Comparison of ENCODE assay signal across 1 cellular context in genomic region chr19:35040826-35041547, GRCh38.
A peak's percentile ranks its signal among the peaks of the same experiment; 100 is the strongest.
TF ChIP-seq lines count a peak whose summit lies in the region.

No MANE protein-coding gene starts in this region.

TF ChIP-seq in HepG2, 621 proteins besides CTCF, POLR2A, EP300 and RAD21 (continued from another document and continues in another):
- TF ChIP-seq RNF219 (CRISPR knock-in tag; IDR thresholded peaks at IDR 0.05) (no peak), ARID2 (CRISPR knock-in tag; IDR thresholded peaks at IDR 0.05; ENCODE audit: borderline replicate concordance) (peak; percentile 88), NBN (conservative IDR thresholded peaks at IDR 0.05) (no peak), NFYB (CRISPR knock-in tag; IDR thresholded peaks at IDR 0.05) (no peak), ZNF720 (CRISPR knock-in tag; IDR thresholded peaks at IDR 0.05) (no peak), FOXM1 (CRISPR knock-in tag; IDR thresholded peaks at IDR 0.05) (no peak), RBM22 (optimal IDR thresholded peaks at IDR 0.05; ENCODE audit: low read length) (no peak), KAT8 (CRISPR knock-in tag; IDR thresholded peaks at IDR 0.05) (peak; percentile 78), ZSCAN29 (CRISPR knock-in tag; conservative IDR thresholded peaks at IDR 0.05) (peak; percentile 67; the same call in 1 of the 2 replicates), JARID2 (CRISPR knock-in tag; IDR thresholded peaks at IDR 0.05; ENCODE audit: insufficient replicate concordance) (no peak), HOXA9 (CRISPR knock-in tag; IDR thresholded peaks at IDR 0.05; ENCODE audit: borderline replicate concordance) (no peak), NONO (IDR thresholded peaks at IDR 0.05) (no peak), NONO (CRISPR knock-in tag; conservative IDR thresholded peaks at IDR 0.05) (peak; percentile 92), TRIM24 (CRISPR knock-in tag; IDR thresholded peaks at IDR 0.05) (no peak), ZNF549 (CRISPR knock-in tag; IDR thresholded peaks at IDR 0.05) (no peak), TMF1 (CRISPR knock-in tag; IDR thresholded peaks at IDR 0.05; ENCODE audit: low read depth) (no peak; the same call in 1 of the 2 replicates), HNRNPK (IDR thresholded peaks at IDR 0.05; ENCODE audit: low read depth, low read length, poor library complexity, severe bottlenecking) (peak; percentile 85), ZNF746 (CRISPR knock-in tag; IDR thresholded peaks at IDR 0.05) (peak; percentile 97), PHF5A (CRISPR knock-in tag; IDR thresholded peaks at IDR 0.05; ENCODE audit: low read depth, unreplicated experiment) (no peak), ZNF441 (CRISPR knock-in tag; IDR thresholded peaks at IDR 0.05; ENCODE audit: borderline replicate concordance) (peak; percentile 60; the same call in 1 of the 2 replicates), CSRNP2 (CRISPR knock-in tag; conservative IDR thresholded peaks at IDR 0.05; ENCODE audit: low read depth) (no peak), IKZF5 (CRISPR knock-in tag; IDR thresholded peaks at IDR 0.05) (peak; percentile 88), ZNF691 (CRISPR knock-in tag; IDR thresholded peaks at IDR 0.05; ENCODE audit: borderline replicate concordance, low read depth) (peak; percentile 61; the same call in 1 of the 2 replicates), KMT2A (CRISPR knock-in tag; IDR thresholded peaks at IDR 0.05) (peak; percentile 56; the same call in 1 of the 2 replicates), ZNF556 (CRISPR knock-in tag; IDR thresholded peaks at IDR 0.05; ENCODE audit: borderline replicate concordance) (peak; percentile 70), NFRKB (IDR thresholded peaks at IDR 0.05) (no peak), RAD51 (IDR thresholded peaks at IDR 0.05; ENCODE audit: borderline replicate concordance) (no peak), MTA1 (CRISPR knock-in tag; IDR thresholded peaks at IDR 0.05; ENCODE audit: borderline replicate concordance) (peak; percentile 94; the same call in 1 of the 2 replicates), YEATS4 (CRISPR knock-in tag; IDR thresholded peaks at IDR 0.05; ENCODE audit: borderline replicate concordance) (peak; percentile 87), ZNF569 (CRISPR knock-in tag; IDR thresholded peaks at IDR 0.05; ENCODE audit: borderline replicate concordance) (no peak), BCL6 (CRISPR knock-in tag; IDR thresholded peaks at IDR 0.05) (peak; percentile 90), ZNF142 (CRISPR knock-in tag; IDR thresholded peaks at IDR 0.05) (peak; percentile 85)
- TF ChIP-seq, protein P1, sequence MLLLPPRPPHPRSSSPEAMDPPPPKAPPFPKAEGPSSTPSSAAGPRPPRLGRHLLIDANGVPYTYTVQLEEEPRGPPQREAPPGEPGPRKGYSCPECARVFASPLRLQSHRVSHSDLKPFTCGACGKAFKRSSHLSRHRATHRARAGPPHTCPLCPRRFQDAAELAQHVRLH (CRISPR knock-in tag; IDR thresholded peaks at IDR 0.05; ENCODE audit: borderline replicate concordance, low read depth) = peak; percentile 24; the same call in 1 of the 2 replicates
- TF ChIP-seq, protein P2, sequence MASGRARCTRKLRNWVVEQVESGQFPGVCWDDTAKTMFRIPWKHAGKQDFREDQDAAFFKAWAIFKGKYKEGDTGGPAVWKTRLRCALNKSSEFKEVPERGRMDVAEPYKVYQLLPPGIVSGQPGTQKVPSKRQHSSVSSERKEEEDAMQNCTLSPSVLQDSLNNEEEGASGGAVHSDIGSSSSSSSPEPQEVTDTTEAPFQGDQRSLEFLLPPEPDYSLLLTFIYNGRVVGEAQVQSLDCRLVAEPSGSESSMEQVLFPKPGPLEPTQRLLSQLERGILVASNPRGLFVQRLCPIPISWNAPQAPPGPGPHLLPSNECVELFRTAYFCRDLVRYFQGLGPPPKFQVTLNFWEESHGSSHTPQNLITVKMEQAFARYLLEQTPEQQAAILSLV (CRISPR knock-in tag; IDR thresholded peaks at IDR 0.05; ENCODE audit: borderline replicate concordance) = peak; percentile 96
- TF ChIP-seq, protein P3, sequence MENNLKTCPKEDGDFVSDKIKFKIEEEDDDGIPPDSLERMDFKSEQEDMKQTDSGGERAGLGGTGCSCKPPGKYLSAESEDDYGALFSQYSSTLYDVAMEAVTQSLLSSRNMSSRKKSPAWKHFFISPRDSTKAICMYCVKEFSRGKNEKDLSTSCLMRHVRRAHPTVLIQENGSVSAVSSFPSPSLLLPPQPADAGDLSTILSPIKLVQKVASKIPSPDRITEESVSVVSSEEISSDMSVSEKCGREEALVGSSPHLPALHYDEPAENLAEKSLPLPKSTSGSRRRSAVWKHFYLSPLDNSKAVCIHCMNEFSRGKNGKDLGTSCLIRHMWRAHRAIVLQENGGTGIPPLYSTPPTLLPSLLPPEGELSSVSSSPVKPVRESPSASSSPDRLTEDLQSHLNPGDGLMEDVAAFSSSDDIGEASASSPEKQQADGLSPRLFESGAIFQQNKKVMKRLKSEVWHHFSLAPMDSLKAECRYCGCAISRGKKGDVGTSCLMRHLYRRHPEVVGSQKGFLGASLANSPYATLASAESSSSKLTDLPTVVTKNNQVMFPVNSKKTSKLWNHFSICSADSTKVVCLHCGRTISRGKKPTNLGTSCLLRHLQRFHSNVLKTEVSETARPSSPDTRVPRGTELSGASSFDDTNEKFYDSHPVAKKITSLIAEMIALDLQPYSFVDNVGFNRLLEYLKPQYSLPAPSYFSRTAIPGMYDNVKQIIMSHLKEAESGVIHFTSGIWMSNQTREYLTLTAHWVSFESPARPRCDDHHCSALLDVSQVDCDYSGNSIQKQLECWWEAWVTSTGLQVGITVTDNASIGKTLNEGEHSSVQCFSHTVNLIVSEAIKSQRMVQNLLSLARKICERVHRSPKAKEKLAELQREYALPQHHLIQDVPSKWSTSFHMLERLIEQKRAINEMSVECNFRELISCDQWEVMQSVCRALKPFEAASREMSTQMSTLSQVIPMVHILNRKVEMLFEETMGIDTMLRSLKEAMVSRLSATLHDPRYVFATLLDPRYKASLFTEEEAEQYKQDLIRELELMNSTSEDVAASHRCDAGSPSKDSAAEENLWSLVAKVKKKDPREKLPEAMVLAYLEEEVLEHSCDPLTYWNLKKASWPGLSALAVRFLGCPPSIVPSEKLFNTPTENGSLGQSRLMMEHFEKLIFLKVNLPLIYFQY (CRISPR knock-in tag; IDR thresholded peaks at IDR 0.05; ENCODE audit: borderline replicate concordance) = peak; percentile 71; the same call in 1 of the 2 replicates
- TF ChIP-seq, protein P4, sequence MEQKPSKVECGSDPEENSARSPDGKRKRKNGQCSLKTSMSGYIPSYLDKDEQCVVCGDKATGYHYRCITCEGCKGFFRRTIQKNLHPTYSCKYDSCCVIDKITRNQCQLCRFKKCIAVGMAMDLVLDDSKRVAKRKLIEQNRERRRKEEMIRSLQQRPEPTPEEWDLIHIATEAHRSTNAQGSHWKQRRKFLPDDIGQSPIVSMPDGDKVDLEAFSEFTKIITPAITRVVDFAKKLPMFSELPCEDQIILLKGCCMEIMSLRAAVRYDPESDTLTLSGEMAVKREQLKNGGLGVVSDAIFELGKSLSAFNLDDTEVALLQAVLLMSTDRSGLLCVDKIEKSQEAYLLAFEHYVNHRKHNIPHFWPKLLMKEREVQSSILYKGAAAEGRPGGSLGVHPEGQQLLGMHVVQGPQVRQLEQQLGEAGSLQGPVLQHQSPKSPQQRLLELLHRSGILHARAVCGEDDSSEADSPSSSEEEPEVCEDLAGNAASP (CRISPR knock-in tag; IDR thresholded peaks at IDR 0.05; ENCODE audit: borderline replicate concordance) = peak; percentile 90
